Comparison of ENCODE assay signal across 4 cellular contexts in genomic region chr16:82655720-82656500, GRCh38.
TF ChIP-seq lines count a peak whose summit lies in the region.

No MANE protein-coding gene starts in this region.

TF ChIP-seq in SK-N-SH, 30 proteins besides CTCF, POLR2A, EP300 and RAD21 (continues in another document):
- no peak for TF ChIP-seq RFX5 (IDR thresholded peaks at IDR 0.05; ENCODE audit: low read length)
- no peak for TF ChIP-seq MXI1 (IDR thresholded peaks at IDR 0.05; ENCODE audit: low read depth, low read length)
- no peak for TF ChIP-seq REST (IDR thresholded peaks at IDR 0.05; ENCODE audit: low read depth, low read length)
- TF ChIP-seq PBX3 (IDR thresholded peaks at IDR 0.05), result no peak
- no peak for TF ChIP-seq JUND (IDR thresholded peaks at IDR 0.05)
- TF ChIP-seq ELF1 (IDR thresholded peaks at IDR 0.05), result no peak
- TF ChIP-seq TAF1 (IDR thresholded peaks at IDR 0.05; ENCODE audit: borderline replicate concordance, low read depth, low read length), result no peak
- TF ChIP-seq TCF12 (IDR thresholded peaks at IDR 0.05), result no peak
- no peak for TF ChIP-seq NRF1 (IDR thresholded peaks at IDR 0.05; ENCODE audit: low read depth, low read length)

TF ChIP-seq in SK-N-SH treated with all-trans-retinoic acid at 6 μM for 48 hours, 23 proteins besides CTCF, POLR2A, EP300 and RAD21:
- TF ChIP-seq ZC3H10 (CRISPR knock-in tag; IDR thresholded peaks at IDR 0.05), result no peak
- TF ChIP-seq GLIS3 (CRISPR knock-in tag; IDR thresholded peaks at IDR 0.05), result no peak
- no peak for TF ChIP-seq ZNF70 (CRISPR knock-in tag; IDR thresholded peaks at IDR 0.05)
- no peak for TF ChIP-seq TCF4 (CRISPR knock-in tag; IDR thresholded peaks at IDR 0.05; ENCODE audit: borderline replicate concordance)
- no peak for TF ChIP-seq ARNTL (CRISPR knock-in tag; IDR thresholded peaks at IDR 0.05; ENCODE audit: borderline replicate concordance, low read depth)
- no peak for TF ChIP-seq SNAI2 (CRISPR knock-in tag; IDR thresholded peaks at IDR 0.05)
- no peak for TF ChIP-seq BACH2 (CRISPR knock-in tag; IDR thresholded peaks at IDR 0.05; ENCODE audit: borderline replicate concordance)
- TF ChIP-seq TSHZ2 (CRISPR knock-in tag; IDR thresholded peaks at IDR 0.05), result no peak
- no peak for TF ChIP-seq CSDC2 (CRISPR knock-in tag; IDR thresholded peaks at IDR 0.05)
- TF ChIP-seq TOX (CRISPR knock-in tag; IDR thresholded peaks at IDR 0.05; ENCODE audit: borderline replicate concordance), result no peak
- TF ChIP-seq PATZ1 (CRISPR knock-in tag; IDR thresholded peaks at IDR 0.05; ENCODE audit: borderline replicate concordance), result no peak
- TF ChIP-seq ZFP30 (CRISPR knock-in tag; IDR thresholded peaks at IDR 0.05), result no peak
- no peak for TF ChIP-seq ESRRG (CRISPR knock-in tag; IDR thresholded peaks at IDR 0.05)
- TF ChIP-seq RARB (CRISPR knock-in tag; IDR thresholded peaks at IDR 0.05), result no peak

TF ChIP-seq in IMR-90, 13 proteins besides CTCF, POLR2A, EP300 and RAD21:
- no peak for TF ChIP-seq RFX5 (IDR thresholded peaks at IDR 0.05; ENCODE audit: low read depth, low read length)
- no peak for TF ChIP-seq RCOR1 (IDR thresholded peaks at IDR 0.05; ENCODE audit: insufficient replicate concordance, low read length)
- no peak; the same call in 1 of the 2 replicates for TF ChIP-seq MAFK (IDR thresholded peaks at IDR 0.05; ENCODE audit: low read depth, low read length)
- TF ChIP-seq USF2 (IDR thresholded peaks at IDR 0.05; ENCODE audit: low read depth, low read length), result no peak
- no peak for TF ChIP-seq CHD1 (IDR thresholded peaks at IDR 0.05; ENCODE audit: low read depth, low read length)
- no peak for TF ChIP-seq BHLHE40 (IDR thresholded peaks at IDR 0.05; ENCODE audit: low read depth, low read length)
- TF ChIP-seq FOS (IDR thresholded peaks at IDR 0.05; ENCODE audit: low read depth, low read length), result no peak
TF ChIP-seq in IMR-90: peak in this region for 0.

TF ChIP-seq in WTC11, 78 proteins besides CTCF, POLR2A, EP300 and RAD21:
- TF ChIP-seq ZBTB21 (CRISPR knock-in tag; IDR thresholded peaks at IDR 0.05; ENCODE audit: borderline replicate concordance), result no peak
- no peak for TF ChIP-seq ERG (CRISPR knock-in tag; IDR thresholded peaks at IDR 0.05)
- TF ChIP-seq FOXJ3 (CRISPR knock-in tag; IDR thresholded peaks at IDR 0.05; ENCODE audit: borderline replicate concordance), result no peak
- TF ChIP-seq ZNF396 (CRISPR knock-in tag; IDR thresholded peaks at IDR 0.05; ENCODE audit: borderline replicate concordance), result no peak
- no peak for TF ChIP-seq OVOL2 (CRISPR knock-in tag; IDR thresholded peaks at IDR 0.05; ENCODE audit: borderline replicate concordance)
- TF ChIP-seq ATF2 (CRISPR knock-in tag; IDR thresholded peaks at IDR 0.05; ENCODE audit: borderline replicate concordance, low read depth), result no peak
- TF ChIP-seq NR2C2 (CRISPR knock-in tag; IDR thresholded peaks at IDR 0.05), result no peak
- no peak for TF ChIP-seq ATF6 (CRISPR knock-in tag; IDR thresholded peaks at IDR 0.05)
- no peak for TF ChIP-seq ARID4B (CRISPR knock-in tag; IDR thresholded peaks at IDR 0.05; ENCODE audit: borderline replicate concordance)
- no peak for TF ChIP-seq NR3C1 (CRISPR knock-in tag; conservative IDR thresholded peaks at IDR 0.05; ENCODE audit: low read depth)
- no peak for TF ChIP-seq ESRRA (CRISPR knock-in tag; IDR thresholded peaks at IDR 0.05; ENCODE audit: borderline replicate concordance)
- no peak for TF ChIP-seq SMAD4 (CRISPR knock-in tag; IDR thresholded peaks at IDR 0.05)
- TF ChIP-seq GRHL2 (CRISPR knock-in tag; IDR thresholded peaks at IDR 0.05; ENCODE audit: insufficient replicate concordance, severe bottlenecking), result no peak
- no peak for TF ChIP-seq ZNF232 (CRISPR knock-in tag; IDR thresholded peaks at IDR 0.05)
- no peak for TF ChIP-seq E2F1 (CRISPR knock-in tag; IDR thresholded peaks at IDR 0.05)
- TF ChIP-seq JUN (CRISPR knock-in tag; IDR thresholded peaks at IDR 0.05), result no peak
- TF ChIP-seq STAT6 (CRISPR knock-in tag; conservative IDR thresholded peaks at IDR 0.05; ENCODE audit: low read depth), result no peak
- TF ChIP-seq ELF4 (CRISPR knock-in tag; IDR thresholded peaks at IDR 0.05; ENCODE audit: low read depth), result no peak
TF ChIP-seq in WTC11: peak in this region for 0.
